Comparison of ENCODE assay signal across 8 cellular contexts in genomic region chr1:212514056-212514614, GRCh38.
DNase-seq lines count a peak whose midpoint lies in the region; ATAC-seq lines count a peak whose summit lies in the region.

No MANE protein-coding gene starts in this region.

- WGBS in right cardiac atrium, result 11% methylated on average over 25 of the region's 25 CpGs

- peak overlapping the region; percentile 41 for H3K4me3 Mint-ChIP-seq in stimulated activated memory B cell treated with anti-CD40 and anti-IgM and Interleukin-4, amounts not matched to agents 10 μg/mL and 1 μg/mL and 100 μg/mL, for 72 hours

- no peaks in the 10 kb centered on the region for H3K27me3 ChIP-seq in right cardiac atrium (ENCODE audit: control insufficient read depth, insufficient read depth)

- peak; percentile 18 for DNase-seq in activated naive CD4-positive, alpha-beta T cell treated with anti-CD3 and anti-CD28 coated beads, Interleukin-2, amount 50 U/mL, for 16 hours
- no peak for DNase-seq in activated naive CD4-positive, alpha-beta T cell treated with Interleukin-2 at 50 U/mL for 16 hours
- DNase-seq in UCSD-AML1 (lab: John Stamatoyannopoulos, UW; ENCODE audit: unreplicated experiment) (peak; percentile 56), right cardiac atrium (peak; percentile 48 to 69 (median 62)), NCI-H446 (lab: John Stamatoyannopoulos, UW) (no peak)

- no peaks in the 10 kb centered on the region for H3K9me3 ChIP-seq in right cardiac atrium (ENCODE audit: control insufficient read depth, low read length)

- no peaks in the 10 kb centered on the region for H3K36me3 Mint-ChIP-seq in stimulated activated memory B cell treated with anti-CD40 and anti-IgM and Interleukin-4, amounts not matched to agents 10 μg/mL and 1 μg/mL and 100 μg/mL, for 72 hours

- H3K4me3 ChIP-seq in right cardiac atrium (ENCODE audit: low read length), result peak overlapping the region; percentile 13

- ATAC-seq in right cardiac atrium, result peak; percentile 33 to 40
- no peak for ATAC-seq in stimulated activated memory B cell treated with anti-CD40 and anti-IgM and Interleukin-4, amounts not matched to agents 10 μg/mL and 1 μg/mL and 100 μg/mL, for 72 hours
- no peak for ATAC-seq in HG02588 (IDR thresholded peaks at IDR 0.05; ENCODE audit: unreplicated experiment)
- no peak for ATAC-seq in HG02840 (IDR thresholded peaks at IDR 0.05; ENCODE audit: low FRiP score, unreplicated experiment)

- peaks cover 4% of the 10 kb centered on the region for H3K4me1 ChIP-seq in right cardiac atrium (ENCODE audit: control insufficient read depth, insufficient read depth, low read length)

- H3K27ac ChIP-seq in right cardiac atrium (ENCODE audit: low read length), result no peak overlapping the region

- peak overlapping the region; percentile 27 for H3K27ac Mint-ChIP-seq in stimulated activated memory B cell treated with anti-CD40 and anti-IgM and Interleukin-4, amounts not matched to agents 10 μg/mL and 1 μg/mL and 100 μg/mL, for 72 hours

- H3K9me3 Mint-ChIP-seq in stimulated activated memory B cell treated with anti-CD40 and anti-IgM and Interleukin-4, amounts not matched to agents 10 μg/mL and 1 μg/mL and 100 μg/mL, for 72 hours, result no peaks in the 10 kb centered on the region

- H3K4me1 Mint-ChIP-seq in stimulated activated memory B cell treated with anti-CD40 and anti-IgM and Interleukin-4, amounts not matched to agents 10 μg/mL and 1 μg/mL and 100 μg/mL, for 72 hours, result peaks cover 19% of the 10 kb centered on the region

- intact Hi-C loops in right cardiac atrium (cut with DNase I), result no loop called here

- peaks cover 83% of the 10 kb centered on the region for H3K27me3 Mint-ChIP-seq in stimulated activated memory B cell treated with anti-CD40 and anti-IgM and Interleukin-4, amounts not matched to agents 10 μg/mL and 1 μg/mL and 100 μg/mL, for 72 hours

Comparison
In these comparisons a context has a peak if more than half of its experiments do, and no peak if none do; other contexts are left out.
1. DNase-seq: peak in activated naive CD4-positive, alpha-beta T cell treated with anti-CD3 and anti-CD28 coated beads, Interleukin-2, amount 50 U/mL, for 16 hours (single experiment), UCSD-AML1 (single experiment) and right cardiac atrium (3 of 3); none in activated naive CD4-positive, alpha-beta T cell treated with Interleukin-2 at 50 U/mL for 16 hours (single experiment) and NCI-H446 (0 of 2).
2. ATAC-seq: peak in right cardiac atrium (2 of 2); none in stimulated activated memory B cell treated with anti-CD40 and anti-IgM and Interleukin-4, amounts not matched to agents 10 μg/mL and 1 μg/mL and 100 μg/mL, for 72 hours (single experiment), HG02588 (single experiment) and HG02840 (single experiment).